13 cellular contexts compared by ENCODE assay signal in the genomic region with DNA sequence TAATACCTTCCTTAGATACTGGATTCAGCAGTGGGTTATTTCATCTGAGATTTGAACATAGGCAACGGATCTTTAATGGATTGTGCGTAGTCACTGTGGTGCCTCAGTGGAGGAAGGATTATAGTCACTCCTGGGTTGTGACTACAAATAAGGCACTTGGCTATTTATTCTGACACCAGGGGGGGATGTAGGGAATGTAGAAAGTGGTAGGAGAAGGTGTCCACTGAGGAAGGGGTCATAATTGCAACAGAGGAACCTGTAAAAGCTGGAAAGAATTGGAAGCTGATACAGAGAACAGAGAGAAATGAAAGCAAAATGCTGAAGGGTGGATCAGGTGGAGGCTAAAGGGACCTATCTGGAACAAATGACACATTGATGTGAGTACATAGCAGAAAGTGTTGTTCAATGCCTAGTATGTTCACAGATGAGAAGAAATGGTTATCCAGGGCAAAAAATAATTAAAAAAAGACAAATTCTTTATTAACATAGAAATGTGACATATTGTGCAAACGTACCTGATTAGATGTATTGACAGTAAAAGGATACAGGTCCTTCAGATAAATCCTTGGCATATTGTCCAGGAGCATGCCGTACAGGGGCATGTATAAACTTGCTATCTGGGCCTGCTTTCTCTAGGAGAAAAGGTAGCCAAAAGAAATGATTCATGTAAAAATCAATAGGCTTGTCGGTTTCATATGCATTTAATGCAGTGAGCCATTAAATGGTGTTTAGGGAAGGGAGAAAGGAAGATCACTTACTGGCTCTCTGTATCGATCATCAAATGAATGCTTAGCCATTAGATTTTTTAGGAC.
DNase-seq lines count a peak whose midpoint lies in the region; ATAC-seq and TF ChIP-seq lines count a peak whose summit lies in the region.
"Had no signal": no experiment of that assay in that cellular context is flagged by ENCODE, and none has a peak within 500 bp of the region (broad histone marks: within the 10 kb centered on the region; RNA-seq: fewer than 3 reads in every experiment).

No MANE protein-coding gene starts in this region.

- no peaks in the 10 kb centered on the region for H3K36me3 ChIP-seq in Panc1 (ENCODE audit: control insufficient read depth, insufficient read depth, low read length)
- no peaks in the 10 kb centered on the region for H3K36me3 ChIP-seq in left ventricle myocardium inferior
- H3K36me3 ChIP-seq in uterus: no peaks in the 10 kb centered on the region
- H3K36me3 ChIP-seq in smooth muscle cell (ENCODE audit: low read depth): no peaks in the 10 kb centered on the region
- H3K36me3 ChIP-seq: esophagus muscularis mucosa had no signal

- H4K20me1 ChIP-seq in smooth muscle cell (ENCODE audit: low read depth): no peaks in the 10 kb centered on the region

- WGBS in smooth muscle cell (ENCODE audit: low lambda C conversion rate): 85% methylated on average over 6 of the region's 6 CpGs

- DNase-seq in natural killer cell: no peak
- no peak for DNase-seq in natural killer cell treated with Interleukin-12 subunit alpha and Interleukin-12 subunit beta and Interleukin-15 and Interleukin-18, amount 100 ng/mL, for 72 hours (ENCODE audit: low spot score)
- no peak for DNase-seq in Panc1 (ENCODE audit: low read depth, low spot score)
- no peak for DNase-seq in left ventricle myocardium inferior
- DNase-seq in uterus: no peak
- no peak for DNase-seq in smooth muscle cell (lab: John Stamatoyannopoulos, UW; ENCODE audit: unreplicated experiment)
- DNase-seq: activated CD8-positive, alpha-beta memory T cell treated with anti-CD3 and anti-CD28 coated beads, Interleukin-2, amount 50 U/mL, for 48 hours had no signal

- H3K4me2 ChIP-seq in smooth muscle cell: no peak overlapping the region

- H3K27me3 ChIP-seq in Panc1 (ENCODE audit: control insufficient read depth, insufficient read depth, low read length): no peaks in the 10 kb centered on the region
- H3K27me3 ChIP-seq in left ventricle myocardium inferior (ENCODE audit: low read depth): no peaks in the 10 kb centered on the region
- H3K27me3 ChIP-seq in uterus: no peaks in the 10 kb centered on the region
- no peaks in the 10 kb centered on the region for H3K27me3 ChIP-seq in smooth muscle cell (ENCODE audit: low read depth)
- H3K27me3 ChIP-seq: esophagus muscularis mucosa had no signal

- CTCF ChIA-PET in Panc1 (lab: Charles Lee): no interaction called here

- H3K27me3 Mint-ChIP-seq in natural killer cell (ENCODE audit: low read depth in 2 of 2): no peaks in the 10 kb centered on the region
- H3K27me3 Mint-ChIP-seq in natural killer cell treated with Interleukin-12 subunit alpha and Interleukin-12 subunit beta and Interleukin-15 and Interleukin-18, amount 100 ng/mL, for 72 hours: no peaks in the 10 kb centered on the region

- in situ Hi-C loops in Panc1 (cut with HindIII; ENCODE audit: low pct_unique_long_range_greater_than_20kb, low sequenced_read_pairs): no loop called here

- no peak for ATAC-seq in natural killer cell
- no peak for ATAC-seq in natural killer cell treated with Interleukin-12 subunit alpha and Interleukin-12 subunit beta and Interleukin-15 and Interleukin-18, amount 100 ng/mL, for 72 hours
- ATAC-seq in Panc1: no peak
- peak; percentile 62 for ATAC-seq in esophagus mucosa
- ATAC-seq in HG02938 (IDR thresholded peaks at IDR 0.05; ENCODE audit: unreplicated experiment): no peak

- H3K4me3 ChIP-seq in Panc1 (ENCODE audit: low read depth in 2 of 2, low read length in 2 of 2) (no peak overlapping the region), left ventricle myocardium inferior (no peak overlapping the region), uterus (no peak overlapping the region), smooth muscle cell (no peak overlapping the region)
- H3K4me3 ChIP-seq: esophagus muscularis mucosa, skin epidermis had no signal

- peak overlapping the region; percentile 7 to 58 for H3K27ac Mint-ChIP-seq in natural killer cell
- H3K27ac Mint-ChIP-seq in natural killer cell treated with Interleukin-12 subunit alpha and Interleukin-12 subunit beta and Interleukin-15 and Interleukin-18, amount 100 ng/mL, for 72 hours: no peak overlapping the region
- H3K27ac Mint-ChIP-seq: brain had no signal

- no peak overlapping the region for H3K9ac ChIP-seq in smooth muscle cell (ENCODE audit: low read depth)

- no peaks in the 10 kb centered on the region for H3K9me3 ChIP-seq in Panc1 (ENCODE audit: control insufficient read depth, insufficient read depth, low read depth, low read length)
- H3K9me3 ChIP-seq in left ventricle myocardium inferior (replicated peaks): peaks cover 3% of the 10 kb centered on the region
- H3K9me3 ChIP-seq in uterus: no peaks in the 10 kb centered on the region
- no peaks in the 10 kb centered on the region for H3K9me3 ChIP-seq in smooth muscle cell (replicated peaks; ENCODE audit: low read depth)
- H3K9me3 ChIP-seq: esophagus muscularis mucosa had no signal

- no peak for TF ChIP-seq CTCF in natural killer cell (IDR thresholded peaks at IDR 0.05)
- TF ChIP-seq CTCF in Panc1 (IDR thresholded peaks at IDR 0.05): peak; percentile 18; the same call in 1 of the 2 replicates
- no peak for TF ChIP-seq CTCF in left ventricle myocardium inferior (IDR thresholded peaks at IDR 0.05; ENCODE audit: borderline replicate concordance)
- no peak for TF ChIP-seq CTCF in uterus (IDR thresholded peaks at IDR 0.05)
- no peak for TF ChIP-seq CTCF in smooth muscle cell (IDR thresholded peaks at IDR 0.05; ENCODE audit: borderline replicate concordance, insufficient read depth, poor library complexity, severe bottlenecking)

- TF ChIP-seq POLR2A in uterus (IDR thresholded peaks at IDR 0.05): no peak

- intact Hi-C loops in natural killer cell (cut with micrococcal nuclease): no loop called here
- intact Hi-C loops in Panc1 (cut with micrococcal nuclease; ENCODE audit: unreplicated experiment): no loop called here
- intact Hi-C loops in left ventricle myocardium inferior (cut with micrococcal nuclease): no loop called here
- intact Hi-C loops in uterus (cut with DNase I; ENCODE audit: low total_unique reads): no loop called here

- peaks cover 20% of the 10 kb centered on the region for H3K36me3 Mint-ChIP-seq in natural killer cell
- peaks cover 38% of the 10 kb centered on the region for H3K36me3 Mint-ChIP-seq in natural killer cell treated with Interleukin-12 subunit alpha and Interleukin-12 subunit beta and Interleukin-15 and Interleukin-18, amount 100 ng/mL, for 72 hours

- 0 out of 2 replicates have a peak, but pooled peaks cover 3% of the 10 kb centered on the region for H3K4me1 ChIP-seq in Panc1 (ENCODE audit: control insufficient read depth, insufficient read depth, low read length)
- no peaks in the 10 kb centered on the region for H3K4me1 ChIP-seq in left ventricle myocardium inferior
- H3K4me1 ChIP-seq in uterus: no peaks in the 10 kb centered on the region
- no peaks in the 10 kb centered on the region for H3K4me1 ChIP-seq in smooth muscle cell (ENCODE audit: low read depth)
- H3K4me1 ChIP-seq: esophagus muscularis mucosa had no signal

- H3K4me3 Mint-ChIP-seq in natural killer cell: no peak overlapping the region
- H3K4me3 Mint-ChIP-seq in natural killer cell treated with Interleukin-12 subunit alpha and Interleukin-12 subunit beta and Interleukin-15 and Interleukin-18, amount 100 ng/mL, for 72 hours: no peak overlapping the region
- H3K4me3 Mint-ChIP-seq: brain had no signal

- no peaks in the 10 kb centered on the region for H3K9me3 Mint-ChIP-seq in natural killer cell
- H3K9me3 Mint-ChIP-seq in natural killer cell treated with Interleukin-12 subunit alpha and Interleukin-12 subunit beta and Interleukin-15 and Interleukin-18, amount 100 ng/mL, for 72 hours: no peaks in the 10 kb centered on the region

- no peak overlapping the region for H2AFZ ChIP-seq in smooth muscle cell (ENCODE audit: low read depth)

- H3F3A ChIP-seq in smooth muscle cell (ENCODE audit: low read depth): no peaks in the 10 kb centered on the region

- H3K79me2 ChIP-seq in smooth muscle cell (ENCODE audit: low read depth): no peaks in the 10 kb centered on the region

- H3K27ac ChIP-seq in Panc1 (ENCODE audit: low read length): no peak overlapping the region
- H3K27ac ChIP-seq in left ventricle myocardium inferior (replicated peaks): no peak overlapping the region
- H3K27ac ChIP-seq in uterus: no peak overlapping the region
- H3K27ac ChIP-seq in smooth muscle cell (ENCODE audit: low read depth): no peak overlapping the region
- H3K27ac ChIP-seq: esophagus muscularis mucosa, HL-60, skin epidermis had no signal

- POLR2A ChIA-PET in Panc1 (lab: Charles Lee): no interaction called here

- no TSS peak for BruUV-seq in Panc1 (replicated peaks; lab: Mats Ljungman, UMichigan)

- no peaks in the 10 kb centered on the region for H3K4me1 Mint-ChIP-seq in natural killer cell
- H3K4me1 Mint-ChIP-seq in natural killer cell treated with Interleukin-12 subunit alpha and Interleukin-12 subunit beta and Interleukin-15 and Interleukin-18, amount 100 ng/mL, for 72 hours (ENCODE audit: low read depth in 2 of 2): peaks cover 0 to 10% of the 10 kb centered on the region in 2 donors

Comparison
In these comparisons a context has a peak if more than half of its experiments do, and no peak if none do; other contexts are left out.
1. H3K27ac Mint-ChIP-seq: peak in natural killer cell (2 of 2); none in natural killer cell treated with Interleukin-12 subunit alpha and Interleukin-12 subunit beta and Interleukin-15 and Interleukin-18, amount 100 ng/mL, for 72 hours (0 of 2).